In the genomic region with DNA sequence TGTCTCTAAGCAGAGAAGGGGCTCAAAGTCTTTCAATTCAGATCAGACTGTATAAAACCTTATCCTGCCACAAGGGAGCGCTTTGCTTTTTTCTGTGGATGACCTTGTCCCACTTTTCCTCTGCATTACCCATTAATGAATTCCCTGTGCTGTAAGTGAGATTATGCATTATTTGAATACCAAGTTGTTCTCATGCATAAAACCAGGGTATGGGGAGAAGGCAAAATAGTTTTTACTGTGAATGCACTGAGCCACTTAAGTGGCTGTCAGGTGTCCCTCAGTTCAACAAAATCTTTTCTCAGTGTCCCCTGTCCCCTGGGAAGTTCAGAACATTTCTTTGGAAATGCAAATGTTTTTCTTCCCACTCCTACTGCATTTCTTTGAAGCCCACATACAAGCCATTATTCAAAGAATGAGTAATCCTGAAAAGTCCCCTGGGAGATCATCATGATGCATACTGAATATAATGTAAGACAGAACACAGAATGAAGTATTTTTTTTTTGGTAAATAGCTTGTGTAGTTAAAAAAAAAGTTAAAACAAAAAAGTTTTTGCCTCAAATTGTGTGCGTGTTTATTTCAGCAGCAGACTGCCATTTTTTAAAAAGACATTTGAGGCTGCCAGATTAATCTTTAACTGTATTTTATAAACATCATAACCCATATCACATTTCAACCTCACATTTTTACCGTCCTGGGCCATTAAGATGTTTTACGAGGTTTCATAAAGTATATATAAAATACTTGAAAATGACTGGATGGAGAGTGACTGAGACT, we compare ENCODE assay signal across 10 cellular contexts.
DNase-seq lines count a peak whose midpoint lies in the region; ATAC-seq, FAIRE-seq and TF ChIP-seq lines count a peak whose summit lies in the region.
"Had no signal": no experiment of that assay in that cellular context is flagged by ENCODE, and none has a peak within 500 bp of the region (broad histone marks: within the 10 kb centered on the region; RNA-seq: fewer than 3 reads in every experiment).

No MANE protein-coding gene starts in this region.

- TF ChIP-seq CTCF in A549 (IDR thresholded peaks at IDR 0.05) (peak; percentile 27; the same call in 1 of the 3 replicates), HEK293 (tag by site-specific recombination; IDR thresholded peaks at IDR 0.05) (no peak)

- H3K4me1 Mint-ChIP-seq in activated CD4-positive, alpha-beta T cell treated with anti-CD3 and anti-CD28 coated beads, Interleukin-2, amount 10 ng/mL, durations not matched to agents 7 days and 5 days, result no peaks in the 10 kb centered on the region
- H3K4me1 Mint-ChIP-seq: activated naive CD4-positive, alpha-beta T cell treated with anti-CD3 and anti-CD28 coated beads, Interleukin-2, amount 50 U/mL, for 24 hours had no signal

- POLR2A ChIA-PET in A549 (lab: Yijun Ruan, JAX) (no interaction called here), HEK293 (lab: Yijun Ruan, JAX) (no interaction called here)
- POLR2A ChIA-PET in activated CD4-positive, alpha-beta T cell treated with anti-CD3 and anti-CD28 coated beads, Interleukin-2, amount 10 ng/mL, durations not matched to agents 7 days and 5 days (lab: Charles Lee), result no interaction called here

- WGBS in A549 (ENCODE audit: missing lambda C conversion rate), result under 1% methylated on average over 4 of the region's 4 CpGs

- H3K4me3 ChIP-seq in A549 (no peak overlapping the region), HEK293 (ENCODE audit: low read depth, low read length) (no peak overlapping the region; the same call in 1 of the 2 replicates), iPS-20b (ENCODE audit: low read length) (peak overlapping the region; percentile 46; the same call in 1 of the 2 replicates)

- FAIRE-seq in A549 (lab: Jason Lieb, UNC), result no peak

- no peaks in the 10 kb centered on the region for H3K27me3 Mint-ChIP-seq in activated CD4-positive, alpha-beta T cell treated with anti-CD3 and anti-CD28 coated beads, Interleukin-2, amount 10 ng/mL, durations not matched to agents 7 days and 5 days
- H3K27me3 Mint-ChIP-seq: activated naive CD4-positive, alpha-beta T cell treated with anti-CD3 and anti-CD28 coated beads, Interleukin-2, amount 50 U/mL, for 24 hours had no signal

- H3K9ac ChIP-seq in iPS-20b (ENCODE audit: low read depth, low read length), result peak overlapping the region; percentile 52; the same call in 1 of the 2 replicates

- no peaks in the 10 kb centered on the region for H3K27me3 ChIP-seq in iPS-20b (ENCODE audit: insufficient read depth, low read length)

- H3K4me1 ChIP-seq in A549 (0 out of 3 replicates have a peak, but pooled peaks cover 3% of the 10 kb centered on the region), HEK293 (ENCODE audit: control insufficient read depth, insufficient read depth, low read length) (no peaks in the 10 kb centered on the region), iPS-20b (ENCODE audit: insufficient read depth, low read length) (peaks cover 24% of the 10 kb centered on the region)

- H3K27ac ChIP-seq in A549 (no peak overlapping the region), HEK293 (ENCODE audit: extremely low read depth, low read depth, low read length) (no peak overlapping the region), iPS-20b (ENCODE audit: low read length) (no peak overlapping the region)

- peak overlapping the region; percentile 31 for H3K4me2 ChIP-seq in A549

- peak in 1 of 2 experiments; percentile 18; a peak in 1 of 5 replicates for TF ChIP-seq RAD21 in A549 (conservative IDR thresholded peaks at IDR 0.05 in 1 of 2, IDR thresholded peaks at IDR 0.05 in 1 of 2)

- in situ Hi-C loops in SK-MEL-5 (cut with HindIII; ENCODE audit: low pct_unique_long_range_greater_than_20kb, low sequenced_read_pairs), result no loop called here

- DNase-seq in A549 (ENCODE audit: low read depth in 1 of 2, low spot score in 1 of 2) (peak; percentile 0 to 43), SK-MEL-5 (ENCODE audit: low read depth, low spot score) (peak; percentile 79), T-helper 1 cell (no peak), cortex of kidney (lab: John Stamatoyannopoulos, UW) (no peak)
- DNase-seq in stimulated activated CD4-positive, alpha-beta T cell treated with anti-CD3 and anti-CD28 coated beads, Interleukin-1b, Interleukin-23, amount 100 ng/mL, for 48 hours, result no peak
- DNase-seq in activated CD4-positive, alpha-beta T cell treated with anti-CD3 and anti-CD28 coated beads, Interleukin-2, amount 10 ng/mL, durations not matched to agents 7 days and 5 days, result no peak
- DNase-seq: DMS79 treated with DMSO at 0.1 percent for 48 hours had no signal

- no peaks in the 10 kb centered on the region for H3K36me3 ChIP-seq in HEK293 (ENCODE audit: control insufficient read depth in 2 of 2, insufficient read depth in 1 of 2, low read length in 2 of 2)
- no peaks in the 10 kb centered on the region for H3K36me3 ChIP-seq in iPS-20b (ENCODE audit: insufficient read depth, low read depth, low read length)

- peak; percentile 68 to 70; a peak in 5 of 6 replicates for ATAC-seq in A549

- H3K9me3 Mint-ChIP-seq in activated CD4-positive, alpha-beta T cell treated with anti-CD3 and anti-CD28 coated beads, Interleukin-2, amount 10 ng/mL, durations not matched to agents 7 days and 5 days, result peaks cover 8% of the 10 kb centered on the region

- CTCF ChIA-PET in A549 (lab: Yijun Ruan, JAX) (interaction anchor here (0.6 kb wide), 1 partner anchor 1191 kb away, joined by 3 read pairs; no protein-coding TSS in a partner anchor), HEK293 (lab: Yijun Ruan, JAX) (interaction anchor here (0.5 to 1.1 kb wide), 4 partner anchors 13 to 464 kb away, joined by 3 to 5 read pairs (median 4); no protein-coding TSS in a partner anchor)
- CTCF ChIA-PET in activated CD4-positive, alpha-beta T cell treated with anti-CD3 and anti-CD28 coated beads, Interleukin-2, amount 10 ng/mL, durations not matched to agents 7 days and 5 days (lab: Charles Lee), result no interaction called here

- H3K4me3 Mint-ChIP-seq in activated CD4-positive, alpha-beta T cell treated with anti-CD3 and anti-CD28 coated beads, Interleukin-2, amount 10 ng/mL, durations not matched to agents 7 days and 5 days, result no peak overlapping the region
- H3K4me3 Mint-ChIP-seq: activated naive CD4-positive, alpha-beta T cell treated with anti-CD3 and anti-CD28 coated beads, Interleukin-2, amount 50 U/mL, for 24 hours had no signal

- H3K9me3 ChIP-seq in A549, result no peaks in the 10 kb centered on the region
- H3K9me3 ChIP-seq in HEK293 (ENCODE audit: control insufficient read depth, insufficient read depth, low read depth, low read length), result no peaks in the 10 kb centered on the region
- H3K9me3 ChIP-seq in iPS-20b (ENCODE audit: insufficient read depth, low read depth, low read length), result no peaks in the 10 kb centered on the region

- no peak overlapping the region for H3K27ac Mint-ChIP-seq in activated CD4-positive, alpha-beta T cell treated with anti-CD3 and anti-CD28 coated beads, Interleukin-2, amount 10 ng/mL, durations not matched to agents 7 days and 5 days
- H3K27ac Mint-ChIP-seq: activated naive CD4-positive, alpha-beta T cell treated with anti-CD3 and anti-CD28 coated beads, Interleukin-2, amount 50 U/mL, for 24 hours had no signal

- TF ChIP-seq EP300 in A549 (IDR thresholded peaks at IDR 0.05), result no peak

- no peak for TF ChIP-seq POLR2A in A549 (IDR thresholded peaks at IDR 0.05; ENCODE audit: low read length)

- no peaks in the 10 kb centered on the region for H3K36me3 Mint-ChIP-seq in activated CD4-positive, alpha-beta T cell treated with anti-CD3 and anti-CD28 coated beads, Interleukin-2, amount 10 ng/mL, durations not matched to agents 7 days and 5 days (ENCODE audit: low read depth)
- H3K36me3 Mint-ChIP-seq: activated naive CD4-positive, alpha-beta T cell treated with anti-CD3 and anti-CD28 coated beads, Interleukin-2, amount 50 U/mL, for 24 hours had no signal

TF ChIP-seq in A549, 52 proteins besides CTCF, POLR2A, EP300 and RAD21:
- no peak for TF ChIP-seq HOXB5 (CRISPR knock-in tag; IDR thresholded peaks at IDR 0.05)
- TF ChIP-seq EHF (CRISPR knock-in tag; IDR thresholded peaks at IDR 0.05), result no peak
- no peak for TF ChIP-seq CHD2 (IDR thresholded peaks at IDR 0.05; ENCODE audit: low read length, partially characterized antibody)
- peak; percentile 11; the same call in 1 of the 3 replicates for TF ChIP-seq SMC3 (IDR thresholded peaks at IDR 0.05)
- TF ChIP-seq, protein P1, sequence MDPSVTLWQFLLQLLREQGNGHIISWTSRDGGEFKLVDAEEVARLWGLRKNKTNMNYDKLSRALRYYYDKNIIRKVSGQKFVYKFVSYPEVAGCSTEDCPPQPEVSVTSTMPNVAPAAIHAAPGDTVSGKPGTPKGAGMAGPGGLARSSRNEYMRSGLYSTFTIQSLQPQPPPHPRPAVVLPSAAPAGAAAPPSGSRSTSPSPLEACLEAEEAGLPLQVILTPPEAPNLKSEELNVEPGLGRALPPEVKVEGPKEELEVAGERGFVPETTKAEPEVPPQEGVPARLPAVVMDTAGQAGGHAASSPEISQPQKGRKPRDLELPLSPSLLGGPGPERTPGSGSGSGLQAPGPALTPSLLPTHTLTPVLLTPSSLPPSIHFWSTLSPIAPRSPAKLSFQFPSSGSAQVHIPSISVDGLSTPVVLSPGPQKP (IDR thresholded peaks at IDR 0.05; ENCODE audit: low read depth, low read length), result no peak
- no peak for TF ChIP-seq PHF8 (IDR thresholded peaks at IDR 0.05; ENCODE audit: borderline replicate concordance, low read depth)

TF ChIP-seq in HEK293, 187 proteins besides CTCF, POLR2A, EP300 and RAD21 (continues in another document):
- TF ChIP-seq, protein P2, sequence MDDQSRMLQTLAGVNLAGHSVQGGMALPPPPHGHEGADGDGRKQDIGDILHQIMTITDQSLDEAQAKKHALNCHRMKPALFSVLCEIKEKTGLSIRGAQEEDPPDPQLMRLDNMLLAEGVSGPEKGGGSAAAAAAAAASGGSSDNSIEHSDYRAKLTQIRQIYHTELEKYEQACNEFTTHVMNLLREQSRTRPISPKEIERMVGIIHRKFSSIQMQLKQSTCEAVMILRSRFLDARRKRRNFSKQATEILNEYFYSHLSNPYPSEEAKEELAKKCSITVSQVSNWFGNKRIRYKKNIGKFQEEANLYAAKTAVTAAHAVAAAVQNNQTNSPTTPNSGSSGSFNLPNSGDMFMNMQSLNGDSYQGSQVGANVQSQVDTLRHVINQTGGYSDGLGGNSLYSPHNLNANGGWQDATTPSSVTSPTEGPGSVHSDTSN (CRISPR knock-in tag; IDR thresholded peaks at IDR 0.05), result no peak

Comparison
In these comparisons a context has a peak if more than half of its experiments do, and no peak if none do; other contexts are left out.
1. DNase-seq: peak in A549 (2 of 2) and SK-MEL-5 (single experiment); none in T-helper 1 cell (0 of 5), stimulated activated CD4-positive, alpha-beta T cell treated with anti-CD3 and anti-CD28 coated beads, Interleukin-1b, Interleukin-23, amount 100 ng/mL, for 48 hours (single experiment), activated CD4-positive, alpha-beta T cell treated with anti-CD3 and anti-CD28 coated beads, Interleukin-2, amount 10 ng/mL, durations not matched to agents 7 days and 5 days (single experiment) and cortex of kidney (single experiment).